Comparison of ENCODE assay signal across 21 cellular contexts in the genomic region with DNA sequence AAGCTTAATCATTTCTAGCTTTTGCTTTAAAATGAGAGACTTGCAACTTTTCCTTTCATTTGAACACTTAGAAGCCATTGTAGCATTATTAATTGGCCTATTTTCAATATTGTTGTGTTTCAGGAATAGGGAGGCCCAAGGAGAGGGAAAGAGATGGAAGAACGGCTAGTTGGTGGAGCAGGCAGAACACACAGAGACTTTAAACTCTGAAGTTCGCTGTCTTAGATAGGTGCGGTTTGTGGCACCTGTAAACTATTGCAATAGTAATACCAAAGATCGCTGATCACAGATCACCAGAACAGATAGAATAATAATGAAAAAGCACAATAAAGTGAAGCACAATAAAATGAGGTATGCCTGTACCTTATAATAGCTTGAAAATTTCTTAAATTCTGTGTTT. TPM values are rescaled to one million over a fixed set of nuclear protein-coding genes. Genes with fewer than 3 reads are reported as not detected.
DNase-seq lines count a peak whose midpoint lies in the region; ATAC-seq and FAIRE-seq lines count a peak whose summit lies in the region.
"Had no signal": no experiment of that assay in that cellular context is flagged by ENCODE, and none has a peak within 500 bp of the region (broad histone marks: within the 10 kb centered on the region; RNA-seq: fewer than 3 reads in every experiment).

No MANE protein-coding gene starts in this region.

- no peaks in the 10 kb centered on the region for H3K27me3 Mint-ChIP-seq in activated T-helper 17 cell treated with anti-CD3 and anti-CD28 coated beads, Interleukin-2, amount 50 U/mL, for 72 hours
- H3K27me3 Mint-ChIP-seq in stimulated activated memory B cell treated with anti-CD40 and anti-IgM and Interleukin-4, amounts not matched to agents 10 μg/mL and 1 μg/mL and 100 μg/mL, for 72 hours = no peaks in the 10 kb centered on the region
- H3K27me3 Mint-ChIP-seq in activated naive CD8-positive, alpha-beta T cell treated with anti-CD3 and anti-CD28 coated beads, Interleukin-2, amount 50 U/mL, for 24 hours = no peaks in the 10 kb centered on the region
- H3K27me3 Mint-ChIP-seq: activated naive CD8-positive, alpha-beta T cell treated with anti-CD3 and anti-CD28 coated beads for 36 hours had no signal

- peak; percentile 35 for FAIRE-seq in GM18507 (lab: Jason Lieb, UNC)
- FAIRE-seq: endometrium had no signal

- H3K9me3 Mint-ChIP-seq in activated T-helper 17 cell treated with anti-CD3 and anti-CD28 coated beads, Interleukin-2, amount 50 U/mL, for 72 hours = no peaks in the 10 kb centered on the region
- H3K9me3 Mint-ChIP-seq in stimulated activated memory B cell treated with anti-CD40 and anti-IgM and Interleukin-4, amounts not matched to agents 10 μg/mL and 1 μg/mL and 100 μg/mL, for 72 hours = peaks cover 4% of the 10 kb centered on the region
- peaks cover 9% of the 10 kb centered on the region for H3K9me3 Mint-ChIP-seq in activated naive CD8-positive, alpha-beta T cell treated with anti-CD3 and anti-CD28 coated beads, Interleukin-2, amount 50 U/mL, for 24 hours

- DNase-seq in GM18507 (ENCODE audit: extremely low spot score, insufficient read length, low read depth) = no peak
- no peak for DNase-seq in left lobe of liver (ENCODE audit: low spot score)
- DNase-seq in activated naive CD8-positive, alpha-beta T cell treated with anti-CD3 and anti-CD28 coated beads, Interleukin-2, amount 50 U/mL, for 24 hours = no peak
- DNase-seq: activated CD4-positive, alpha-beta T cell treated with anti-CD3 and anti-CD28 coated beads for 1 hour; activated naive CD8-positive, alpha-beta T cell treated with anti-CD3 and anti-CD28 coated beads for 36 hours; colonic mucosa; COR-L47; DND-41; H9; NCI-H1105 treated with DMSO at 0.1 percent for 48 hours; ovary; stimulated activated naive CD4-positive, alpha-beta T cell; SW 1271; tibial artery had no signal

- H3K4me1 Mint-ChIP-seq in activated T-helper 17 cell treated with anti-CD3 and anti-CD28 coated beads, Interleukin-2, amount 50 U/mL, for 72 hours = peaks cover 29% of the 10 kb centered on the region
- H3K4me1 Mint-ChIP-seq in stimulated activated memory B cell treated with anti-CD40 and anti-IgM and Interleukin-4, amounts not matched to agents 10 μg/mL and 1 μg/mL and 100 μg/mL, for 72 hours = peaks cover 43% of the 10 kb centered on the region
- H3K4me1 Mint-ChIP-seq in activated naive CD8-positive, alpha-beta T cell treated with anti-CD3 and anti-CD28 coated beads, Interleukin-2, amount 50 U/mL, for 24 hours = peaks cover 25% of the 10 kb centered on the region
- H3K4me1 Mint-ChIP-seq: H9 had no signal

- H3K4me3 Mint-ChIP-seq in activated T-helper 17 cell treated with anti-CD3 and anti-CD28 coated beads, Interleukin-2, amount 50 U/mL, for 72 hours = peak overlapping the region; percentile 15
- H3K4me3 Mint-ChIP-seq in stimulated activated memory B cell treated with anti-CD40 and anti-IgM and Interleukin-4, amounts not matched to agents 10 μg/mL and 1 μg/mL and 100 μg/mL, for 72 hours = no peak overlapping the region
- no peak overlapping the region for H3K4me3 Mint-ChIP-seq in activated naive CD8-positive, alpha-beta T cell treated with anti-CD3 and anti-CD28 coated beads, Interleukin-2, amount 50 U/mL, for 24 hours
- H3K4me3 Mint-ChIP-seq: activated naive CD8-positive, alpha-beta T cell treated with anti-CD3 and anti-CD28 coated beads for 36 hours; H9 had no signal

- peak overlapping the region; percentile 40 for H3K27ac Mint-ChIP-seq in activated T-helper 17 cell treated with anti-CD3 and anti-CD28 coated beads, Interleukin-2, amount 50 U/mL, for 72 hours
- H3K27ac Mint-ChIP-seq in stimulated activated memory B cell treated with anti-CD40 and anti-IgM and Interleukin-4, amounts not matched to agents 10 μg/mL and 1 μg/mL and 100 μg/mL, for 72 hours = peak overlapping the region; percentile 20
- no peak overlapping the region for H3K27ac Mint-ChIP-seq in activated naive CD8-positive, alpha-beta T cell treated with anti-CD3 and anti-CD28 coated beads, Interleukin-2, amount 50 U/mL, for 24 hours
- H3K27ac Mint-ChIP-seq: activated naive CD8-positive, alpha-beta T cell treated with anti-CD3 and anti-CD28 coated beads for 36 hours; activated T-helper 2 cell treated with anti-CD3 and anti-CD28 coated beads, Interferon-gamma antibody, Interleukin-2, Interleukin-4, amounts not matched to agents 10 μg/mL and 5 μg/mL and 100 μg/mL, durations not matched to agents 14 hours and 24 hours and 36 hours; H9 had no signal

- no peak for ATAC-seq in activated T-helper 17 cell treated with anti-CD3 and anti-CD28 coated beads, Interleukin-2, amount 50 U/mL, for 72 hours (replicated peaks)
- peak; percentile 75 for ATAC-seq in left lobe of liver
- no peak for ATAC-seq in stimulated activated memory B cell treated with anti-CD40 and anti-IgM and Interleukin-4, amounts not matched to agents 10 μg/mL and 1 μg/mL and 100 μg/mL, for 72 hours
- no peak for ATAC-seq in GM19023 (IDR thresholded peaks at IDR 0.05; ENCODE audit: unreplicated experiment)
- no peak for ATAC-seq in activated naive CD8-positive, alpha-beta T cell treated with anti-CD3 and anti-CD28 coated beads, Interleukin-2, amount 50 U/mL, for 24 hours
- no peak for ATAC-seq in GM19351 (IDR thresholded peaks at IDR 0.05; ENCODE audit: unreplicated experiment)
- ATAC-seq: sciatic nerve had no signal

- no peaks in the 10 kb centered on the region for H3K36me3 Mint-ChIP-seq in activated T-helper 17 cell treated with anti-CD3 and anti-CD28 coated beads, Interleukin-2, amount 50 U/mL, for 72 hours (ENCODE audit: low read depth)
- H3K36me3 Mint-ChIP-seq in stimulated activated memory B cell treated with anti-CD40 and anti-IgM and Interleukin-4, amounts not matched to agents 10 μg/mL and 1 μg/mL and 100 μg/mL, for 72 hours = peaks cover 7% of the 10 kb centered on the region
- peaks cover 2% of the 10 kb centered on the region for H3K36me3 Mint-ChIP-seq in activated naive CD8-positive, alpha-beta T cell treated with anti-CD3 and anti-CD28 coated beads, Interleukin-2, amount 50 U/mL, for 24 hours (ENCODE audit: low read depth)

RNA-seq across cellular contexts. Expression of a gene that starts 31.5 kb away (rescaled TPM):
- 10 to 100 TPM; 38.4 to 54.1 TPM for total RNA-seq in activated T-helper 17 cell treated with anti-CD3 and anti-CD28 coated beads, Interleukin-2, amount 50 U/mL, for 72 hours
- 17.0 TPM for total RNA-seq in left lobe of liver
